Comparison of ENCODE assay signal across 35 cellular contexts in the genomic region with DNA sequence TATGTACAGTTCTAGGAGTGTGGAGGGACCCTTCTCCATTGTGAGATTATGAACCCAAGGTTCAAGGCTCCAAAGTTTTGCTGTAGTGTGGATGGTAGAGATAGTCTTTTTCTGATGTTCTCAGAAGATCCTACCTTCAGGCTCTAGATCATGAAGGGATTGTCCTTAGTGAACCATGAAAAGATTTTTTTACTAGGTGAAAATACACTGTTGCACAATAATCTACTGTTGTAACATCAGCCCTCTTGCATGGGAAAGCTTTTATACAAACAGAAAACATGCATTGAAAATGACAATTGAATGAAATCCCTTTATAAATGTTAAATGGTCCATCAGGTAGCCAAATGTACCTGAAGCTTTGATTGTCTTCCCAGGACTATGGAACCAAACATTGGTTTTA.
"Had no signal": no experiment of that assay in that cellular context is flagged by ENCODE, and none has a peak within 500 bp of the region (broad histone marks: within the 10 kb centered on the region; RNA-seq: fewer than 3 reads in every experiment).

No MANE protein-coding gene starts in this region.

- H3K27me3 ChIP-seq: breast epithelium, cardiac muscle cell, colonic mucosa, gastroesophageal sphincter, heart right ventricle had no signal

- H3K9me3 ChIP-seq: breast epithelium, colonic mucosa, gastroesophageal sphincter, heart right ventricle had no signal

- H3K27ac ChIP-seq: breast epithelium, cardiac muscle cell, colonic mucosa, gastroesophageal sphincter, heart right ventricle, WERI-Rb-1 had no signal

- ATAC-seq: activated CD4-positive, CD25-positive, alpha-beta regulatory T cell treated with anti-CD3 and anti-CD28 coated beads, Interleukin-2, amount 50 U/mL, for 24 hours; activated CD8-positive, alpha-beta memory T cell treated with anti-CD3 and anti-CD28 coated beads, Interleukin-2, amount 10 ng/mL, durations not matched to agents 7 days and 5 days; activated CD8-positive, alpha-beta T cell treated with anti-CD3 and anti-CD28 coated beads, Interleukin-2, amount 10 ng/mL, durations not matched to agents 7 days and 5 days; activated naive CD4-positive, alpha-beta T cell treated with anti-CD3 and anti-CD28 coated beads, Interleukin-2, amount 50 U/mL, for 72 hours; esophagus mucosa; gastroesophageal sphincter; heart right ventricle; T-helper 17 cell had no signal

- H3K4me1 ChIP-seq: breast epithelium, colonic mucosa, gastroesophageal sphincter, heart right ventricle had no signal

- H3K4me1 Mint-ChIP-seq: activated B cell treated with CpG ODN at 0.5 μM for 24 hours; activated CD4-positive, alpha-beta T cell treated with anti-CD3 and anti-CD28 coated beads, Interleukin-2, amount 10 ng/mL, durations not matched to agents 24 days and 14 days; activated CD8-positive, alpha-beta memory T cell treated with anti-CD3 and anti-CD28 coated beads, Interleukin-2, amount 10 ng/mL, durations not matched to agents 7 days and 5 days; activated naive CD4-positive, alpha-beta T cell treated with anti-CD3 and anti-CD28 coated beads, Interleukin-2, amount 10 ng/mL, durations not matched to agents 7 days and 5 days; activated naive CD8-positive, alpha-beta T cell treated with anti-CD3 and anti-CD28 coated beads, Interleukin-2, amount 10 ng/mL, durations not matched to agents 7 days and 5 days; T-helper 17 cell had no signal

- FAIRE-seq: endometrium, endothelial cell of umbilical vein had no signal

- H3K36me3 Mint-ChIP-seq: activated CD8-positive, alpha-beta memory T cell treated with anti-CD3 and anti-CD28 coated beads, Interleukin-2, amount 10 ng/mL, durations not matched to agents 7 days and 5 days; brain had no signal

- DNase-seq: activated B cell treated with CpG ODN at 0.5 μM for 24 hours; activated CD4-positive, alpha-beta memory T cell treated with anti-CD3 and anti-CD28 coated beads for 36 hours; activated CD4-positive, alpha-beta T cell treated with anti-CD3 and anti-CD28 coated beads, Interleukin-2, amount 10 ng/mL, durations not matched to agents 24 days and 14 days; activated CD8-positive, alpha-beta memory T cell treated with anti-CD3 and anti-CD28 coated beads, Interleukin-2, amount 10 ng/mL, durations not matched to agents 7 days and 5 days; activated CD8-positive, alpha-beta memory T cell treated with anti-CD3 and anti-CD28 coated beads, Interleukin-2, amount 50 U/mL, for 4 hours; activated CD8-positive, alpha-beta T cell treated with anti-CD3 and anti-CD28 coated beads, Interleukin-2, amount 10 ng/mL, durations not matched to agents 7 days and 5 days; activated gamma-delta T cell; activated naive CD4-positive, alpha-beta T cell; activated naive CD4-positive, alpha-beta T cell treated with anti-CD3 and anti-CD28 coated beads, Interleukin-2, amount 10 ng/mL, durations not matched to agents 7 days and 5 days; activated naive CD8-positive, alpha-beta T cell treated with anti-CD3 and anti-CD28 coated beads, Interleukin-2, amount 10 ng/mL, durations not matched to agents 7 days and 5 days; activated T-cell treated with anti-CD3 and anti-CD28 coated beads, Interleukin-2, amount 50 U/mL, for 1 hour; activated T-cell treated with anti-CD3 and anti-CD28 coated beads, Interleukin-2, amount 50 U/mL, for 48 hours; amygdala; aorta; central memory CD4-positive, alpha-beta T cell; cerebellar nuclear complex; colonic mucosa; effector CD8-positive, alpha-beta T cell; foreskin melanocyte; heart right ventricle; SW 1271; T-helper 1 cell; T-helper 17 cell; T1000; WERI-Rb-1 had no signal

- H3K27ac Mint-ChIP-seq: activated B cell treated with CpG ODN at 0.5 μM for 24 hours; activated CD4-positive, alpha-beta memory T cell treated with anti-CD3 and anti-CD28 coated beads for 36 hours; activated CD4-positive, alpha-beta T cell treated with anti-CD3 and anti-CD28 coated beads, Interleukin-2, amount 10 ng/mL, durations not matched to agents 24 days and 14 days; activated CD8-positive, alpha-beta memory T cell treated with anti-CD3 and anti-CD28 coated beads, Interleukin-2, amount 10 ng/mL, durations not matched to agents 7 days and 5 days; activated CD8-positive, alpha-beta T cell treated with anti-CD3 and anti-CD28 coated beads, Interleukin-2, amount 10 ng/mL, durations not matched to agents 7 days and 5 days; activated naive CD4-positive, alpha-beta T cell treated with anti-CD3 and anti-CD28 coated beads, Interleukin-2, amount 10 ng/mL, durations not matched to agents 7 days and 5 days; activated naive CD4-positive, alpha-beta T cell treated with anti-CD3 and anti-CD28 coated beads, Interleukin-2, amount 50 U/mL, for 72 hours; activated naive CD8-positive, alpha-beta T cell treated with anti-CD3 and anti-CD28 coated beads, Interleukin-2, amount 10 ng/mL, durations not matched to agents 7 days and 5 days; brain; T-helper 17 cell; T-helper 2 cell treated with Interferon-gamma antibody and Interleukin-4, amounts not matched to agents 5 μg/mL and 100 μg/mL, for 36 hours had no signal

- H3K4me3 Mint-ChIP-seq: activated B cell treated with CpG ODN at 0.5 μM for 24 hours; activated CD4-positive, alpha-beta memory T cell treated with anti-CD3 and anti-CD28 coated beads for 36 hours; activated CD4-positive, alpha-beta T cell treated with anti-CD3 and anti-CD28 coated beads, Interleukin-2, amount 10 ng/mL, durations not matched to agents 24 days and 14 days; activated CD8-positive, alpha-beta memory T cell treated with anti-CD3 and anti-CD28 coated beads, Interleukin-2, amount 10 ng/mL, durations not matched to agents 7 days and 5 days; activated CD8-positive, alpha-beta T cell treated with anti-CD3 and anti-CD28 coated beads, Interleukin-2, amount 10 ng/mL, durations not matched to agents 7 days and 5 days; activated naive CD4-positive, alpha-beta T cell treated with anti-CD3 and anti-CD28 coated beads, Interleukin-2, amount 10 ng/mL, durations not matched to agents 7 days and 5 days; activated naive CD8-positive, alpha-beta T cell treated with anti-CD3 and anti-CD28 coated beads, Interleukin-2, amount 10 ng/mL, durations not matched to agents 7 days and 5 days; brain; T-helper 17 cell; T-helper 2 cell treated with Interferon-gamma antibody and Interleukin-4, amounts not matched to agents 5 μg/mL and 100 μg/mL, for 36 hours had no signal

- H3K27me3 Mint-ChIP-seq: activated B cell treated with CpG ODN at 0.5 μM for 24 hours; activated CD4-positive, alpha-beta memory T cell treated with anti-CD3 and anti-CD28 coated beads for 36 hours; activated CD4-positive, alpha-beta T cell treated with anti-CD3 and anti-CD28 coated beads, Interleukin-2, amount 10 ng/mL, durations not matched to agents 24 days and 14 days; brain; T-helper 17 cell had no signal

- H3K36me3 ChIP-seq: breast epithelium, cardiac muscle cell, colonic mucosa, gastroesophageal sphincter, heart right ventricle, WERI-Rb-1 had no signal

- H3K9me3 Mint-ChIP-seq: activated B cell treated with CpG ODN at 0.5 μM for 24 hours; activated CD4-positive, alpha-beta memory T cell treated with anti-CD3 and anti-CD28 coated beads for 36 hours; T-helper 2 cell treated with Interferon-gamma antibody and Interleukin-4, amounts not matched to agents 5 μg/mL and 100 μg/mL, for 36 hours had no signal

- H3K4me3 ChIP-seq: breast epithelium, cardiac muscle cell, colonic mucosa, gastroesophageal sphincter, heart right ventricle had no signal
